Comparison of ENCODE assay signal across 1 cellular context in the genomic region with DNA sequence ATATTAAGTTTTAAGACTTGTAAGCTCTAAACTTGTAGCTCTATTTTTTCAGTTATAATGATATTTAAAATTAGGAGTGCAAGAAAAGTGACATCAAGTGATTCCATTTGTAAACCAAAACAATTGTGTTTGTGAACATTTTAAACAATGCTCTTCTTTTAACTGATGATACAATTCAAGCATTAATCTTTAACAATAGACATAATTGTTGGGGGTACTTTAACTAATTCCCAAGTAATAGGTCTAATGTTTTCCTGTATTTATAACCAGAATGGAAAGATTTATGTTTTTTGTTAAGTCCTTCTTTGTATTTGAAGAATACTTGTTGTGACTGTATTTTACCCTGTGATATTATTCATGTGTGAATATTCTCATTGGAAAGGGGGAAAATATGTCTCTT.
TF ChIP-seq lines count a peak whose summit lies in the region.

No MANE protein-coding gene starts in this region.

TF ChIP-seq in SK-N-SH treated with all-trans-retinoic acid at 6 μM for 48 hours, 23 proteins besides CTCF, POLR2A, EP300 and RAD21 (continued from another document):
- TF ChIP-seq POU6F1 (CRISPR knock-in tag; IDR thresholded peaks at IDR 0.05; ENCODE audit: borderline replicate concordance, low read depth), result no peak
- no peak for TF ChIP-seq ISL1 (CRISPR knock-in tag; IDR thresholded peaks at IDR 0.05)
- no peak for TF ChIP-seq RARB (CRISPR knock-in tag; IDR thresholded peaks at IDR 0.05)
TF ChIP-seq in SK-N-SH treated with all-trans-retinoic acid at 6 μM for 48 hours: peak in this region for 0.
